In the genomic region with DNA sequence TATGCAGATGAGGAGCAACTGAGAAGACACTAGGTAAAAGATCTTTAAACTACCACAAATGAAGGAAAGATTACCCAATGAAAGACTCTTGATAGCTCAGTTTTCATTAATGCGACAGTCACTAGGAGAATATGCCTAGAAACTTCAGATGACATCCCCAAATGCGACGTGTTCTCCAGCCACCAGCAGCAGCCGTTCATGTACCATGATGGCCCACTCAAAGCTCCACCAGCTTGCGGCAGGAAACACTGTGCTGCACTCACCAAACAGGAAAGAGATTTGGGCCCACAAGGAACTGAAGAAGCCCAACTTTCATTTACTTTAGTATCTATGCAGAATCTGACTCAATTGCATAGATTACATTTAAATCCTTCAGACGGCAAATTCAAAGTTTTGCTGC, we compare ENCODE assay signal across 12 cellular contexts. TPM values are rescaled to one million over a fixed set of nuclear protein-coding genes. Genes with fewer than 3 reads are reported as not detected.
DNase-seq lines count a peak whose midpoint lies in the region; ATAC-seq and TF ChIP-seq lines count a peak whose summit lies in the region.
"Had no signal": no experiment of that assay in that cellular context is flagged by ENCODE, and none has a peak within 500 bp of the region (broad histone marks: within the 10 kb centered on the region; RNA-seq: fewer than 3 reads in every experiment).

No MANE protein-coding gene starts in this region.

- peak overlapping the region in 4 of 11 experiments; percentile 11 to 42 (median 18); a peak in 6 of 22 replicates for H3K9ac ChIP-seq in BLaER1 treated with 17β-estradiol and CSF1 and Interleukin-3, amounts not matched to agents 10 nM and 100 nM
- H3K9ac ChIP-seq: SK-N-SH had no signal

- H4K20me1 ChIP-seq in BLaER1 treated with 17β-estradiol and CSF1 and Interleukin-3, amounts not matched to agents 10 nM and 100 nM: peaks cover 98 to 100% (median 100%) of the 10 kb centered on the region in 11 experiments

- DNase-seq in activated T-cell treated with anti-CD3 and anti-CD28 coated beads for 48 hours (ENCODE audit: low read depth): peak; percentile 53
- DNase-seq in lower lobe of right lung: peak; percentile 29
- no peak for DNase-seq in A673 (ENCODE audit: low spot score)
- DNase-seq in NCI-H510A (lab: John Stamatoyannopoulos, UW): no peak
- no peak for DNase-seq in NCI-H524 treated with DMSO at 0.1 percent for 48 hours (lab: John Stamatoyannopoulos, UW)
- DNase-seq: left ventricle myocardium inferior, NCI-H187 treated with DMSO at 0.1 percent for 48 hours, sigmoid colon, SK-N-SH had no signal

- CTCF ChIA-PET in A673 (lab: Charles Lee): interaction anchor here (0.6 kb wide), 1 partner anchor 57 kb away, joined by 4 read pairs; no protein-coding TSS in a partner anchor

- TF ChIP-seq POLR2A in gastroesophageal sphincter (IDR thresholded peaks at IDR 0.05): no peak

- TF ChIP-seq CTCF in lower lobe of right lung (IDR thresholded peaks at IDR 0.05) (no peak), A673 (conservative IDR thresholded peaks at IDR 0.05; ENCODE audit: low read depth, low read length) (no peak), gastroesophageal sphincter (IDR thresholded peaks at IDR 0.05) (no peak)

- H3K4me1 ChIP-seq in BLaER1 treated with 17β-estradiol and CSF1 and Interleukin-3, amounts not matched to agents 10 nM and 100 nM: peaks cover 86 to 96% (median 95%) of the 10 kb centered on the region in 10 experiments
- H3K4me1 ChIP-seq in lower lobe of right lung: peaks cover 99% of the 10 kb centered on the region
- peaks cover 69% of the 10 kb centered on the region for H3K4me1 ChIP-seq in A673 (ENCODE audit: insufficient read depth, low read length, poor library complexity, severe bottlenecking)
- peaks cover 10 to 100% (median 81%) of the 10 kb centered on the region in 3 donors for H3K4me1 ChIP-seq in gastroesophageal sphincter

- peak overlapping the region; percentile 70 to 85 (median 79) for H3K4me2 ChIP-seq in BLaER1 treated with 17β-estradiol and CSF1 and Interleukin-3, amounts not matched to agents 10 nM and 100 nM
- H3K4me2 ChIP-seq: SK-N-SH had no signal

- no peak for ATAC-seq in lower lobe of right lung
- ATAC-seq in gastroesophageal sphincter: no peak

- intact Hi-C loops in lower lobe of right lung (cut with DNase I) (no loop called here), A673 (cut with micrococcal nuclease; ENCODE audit: unreplicated experiment) (no loop called here)

- no TSS peak for BruUV-seq in A673 (replicated peaks; lab: Mats Ljungman, UMichigan)

- peak overlapping the region in 4 of 11 experiments; percentile 1 to 31 (median 18); a peak in 3 of 22 replicates for H3K27ac ChIP-seq in BLaER1 treated with 17β-estradiol and CSF1 and Interleukin-3, amounts not matched to agents 10 nM and 100 nM
- H3K27ac ChIP-seq in KOPT-K1 (ENCODE audit: low read depth, low read length, poor library complexity, severe bottlenecking): peak overlapping the region; percentile 54
- no peak overlapping the region for H3K27ac ChIP-seq in lower lobe of right lung
- no peak overlapping the region for H3K27ac ChIP-seq in A673 (ENCODE audit: low read depth, low read length, poor library complexity, severe bottlenecking)
- H3K27ac ChIP-seq in gastroesophageal sphincter: no peak overlapping the region
- H3K27ac ChIP-seq: left ventricle myocardium inferior, sigmoid colon had no signal

- H3K9me3 ChIP-seq in BLaER1 treated with 17β-estradiol and CSF1 and Interleukin-3, amounts not matched to agents 10 nM and 100 nM (replicated peaks in 1 of 11): no peaks in the 10 kb centered on the region
- no peaks in the 10 kb centered on the region for H3K9me3 ChIP-seq in KOPT-K1 (ENCODE audit: insufficient read depth, low read length, poor library complexity, severe bottlenecking)
- H3K9me3 ChIP-seq in lower lobe of right lung: no peaks in the 10 kb centered on the region
- H3K9me3 ChIP-seq in A673 (ENCODE audit: low read depth, low read length, poor library complexity, severe bottlenecking): no peaks in the 10 kb centered on the region
- H3K9me3 ChIP-seq in gastroesophageal sphincter: no peaks in the 10 kb centered on the region
- H3K9me3 ChIP-seq: left ventricle myocardium inferior, sigmoid colon, SK-N-SH had no signal

- WGBS in gastroesophageal sphincter (ENCODE audit: low coverage in 1 of 2), 2 donors: 66% methylated on average over 3 to 6 of the region's 6 CpGs

- POLR2A ChIA-PET in A673 (lab: Charles Lee; ENCODE audit: low non-redundant PET): no interaction called here

- peaks cover 4 to 18% (median 7%) of the 10 kb centered on the region in 11 experiments; a peak in 16 of 22 replicates for H3K36me3 ChIP-seq in BLaER1 treated with 17β-estradiol and CSF1 and Interleukin-3, amounts not matched to agents 10 nM and 100 nM
- H3K36me3 ChIP-seq in KOPT-K1 (ENCODE audit: insufficient read depth, low read length) (0 out of 2 replicates have a peak, but pooled peaks cover 10% of the 10 kb centered on the region), lower lobe of right lung (peaks cover 4% of the 10 kb centered on the region), A673 (ENCODE audit: insufficient read depth, low read length, poor library complexity, severe bottlenecking) (no peaks in the 10 kb centered on the region), gastroesophageal sphincter (no peaks in the 10 kb centered on the region)
- H3K36me3 ChIP-seq: left ventricle myocardium inferior, sigmoid colon had no signal

- no peak for TF ChIP-seq EP300 in gastroesophageal sphincter (IDR thresholded peaks at IDR 0.05)

- H3K27me3 ChIP-seq in BLaER1 treated with 17β-estradiol and CSF1 and Interleukin-3, amounts not matched to agents 10 nM and 100 nM: no peaks in the 10 kb centered on the region
- H3K27me3 ChIP-seq in lower lobe of right lung (ENCODE audit: low read depth) (no peaks in the 10 kb centered on the region), A673 (replicated peaks; ENCODE audit: insufficient read depth, low read depth, low read length, poor library complexity) (no peaks in the 10 kb centered on the region), gastroesophageal sphincter (no peaks in the 10 kb centered on the region)
- H3K27me3 ChIP-seq: sigmoid colon had no signal

- no peak overlapping the region for H3K4me3 ChIP-seq in BLaER1 treated with 17β-estradiol and CSF1 and Interleukin-3, amounts not matched to agents 10 nM and 100 nM
- H3K4me3 ChIP-seq in lower lobe of right lung: no peak overlapping the region
- H3K4me3 ChIP-seq in A673 (ENCODE audit: low read depth, low read length, poor library complexity, severe bottlenecking): no peak overlapping the region
- no peak overlapping the region for H3K4me3 ChIP-seq in gastroesophageal sphincter
- H3K4me3 ChIP-seq: left ventricle myocardium inferior, sigmoid colon had no signal

RNA-seq across cellular contexts. Expression of a gene that starts 7.5 kb away (rescaled TPM):
- total RNA-seq in lower lobe of right lung (54.6 TPM), A673 (2021) (61.7 and 64.4 TPM in 2 replicates), gastroesophageal sphincter (10 to 100 TPM; 49.5 to 75.8 (median 66.5) TPM)

RNA-seq across cellular contexts. Expression of a gene that starts 19.1 kb away (rescaled TPM):
- total RNA-seq in lower lobe of right lung (26.2 TPM), A673 (2021) (40.2 and 42.0 TPM in 2 replicates), gastroesophageal sphincter (10 to 100 TPM; 23.2 to 34.8 (median 27.9) TPM)

RNA-seq across cellular contexts. Expression of a gene that starts 33.7 kb away (rescaled TPM):
- 10.4 TPM for total RNA-seq in lower lobe of right lung
- total RNA-seq in A673 (2021): 0.17 TPM in 1 of 2 replicates, not detected in the other
- total RNA-seq in gastroesophageal sphincter: 1 to 10 TPM; 1.3 to 4.6 (median 2.8) TPM

RNA-seq across cellular contexts. Expression of a gene that starts 57.2 kb away (rescaled TPM):
- total RNA-seq in lower lobe of right lung (8.2 TPM), A673 (2021) (13.9 and 16.1 TPM in 2 replicates), gastroesophageal sphincter (10 to 100 TPM; 12.0 to 28.9 (median 13.8) TPM)

Comparison
In these comparisons a context has a peak if more than half of its experiments do, and no peak if none do; other contexts are left out.
1. DNase-seq: peak in activated T-cell treated with anti-CD3 and anti-CD28 coated beads for 48 hours (single experiment) and lower lobe of right lung (single experiment); none in A673 (single experiment), NCI-H510A (single experiment) and NCI-H524 treated with DMSO at 0.1 percent for 48 hours (single experiment).